In the genomic region with DNA sequence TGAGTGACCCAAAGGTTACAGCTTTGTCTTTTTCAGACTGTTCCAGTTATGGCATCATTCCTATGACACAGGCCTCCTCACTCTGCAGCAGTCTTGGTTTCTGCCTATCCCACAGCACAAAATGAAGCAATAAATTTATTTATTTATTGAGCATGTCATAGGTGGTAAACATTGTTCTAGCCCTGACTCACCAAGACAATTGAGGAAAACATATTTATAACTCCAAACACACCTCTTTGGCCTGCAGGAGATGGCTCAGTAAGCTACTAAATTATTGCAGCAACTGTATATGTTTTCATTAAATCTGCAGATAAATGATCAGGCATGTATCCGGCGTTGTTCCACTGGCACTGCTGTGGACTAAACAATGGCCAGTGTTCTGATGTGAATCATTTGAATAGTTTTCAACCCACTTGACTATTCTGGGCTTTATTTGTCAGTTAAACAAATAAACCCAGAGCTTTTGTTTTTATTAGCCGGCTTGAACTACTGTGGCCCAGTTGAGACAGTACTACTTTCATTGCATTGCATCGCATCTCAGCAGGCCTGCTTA, we compare ENCODE assay signal across 13 cellular contexts.
DNase-seq lines count a peak whose midpoint lies in the region; ATAC-seq and TF ChIP-seq lines count a peak whose summit lies in the region.
"Had no signal": no experiment of that assay in that cellular context is flagged by ENCODE, and none has a peak within 500 bp of the region (broad histone marks: within the 10 kb centered on the region; RNA-seq: fewer than 3 reads in every experiment).

No MANE protein-coding gene starts in this region.

- no peak for TF ChIP-seq POLR2A in HCT116 (IDR thresholded peaks at IDR 0.05; ENCODE audit: borderline replicate concordance, extremely low read depth, insufficient read depth, insufficient read length)

- DNase-seq in HCT116 (ENCODE audit: low read depth, low spot score) (peak; percentile 21), SK-N-SH (no peak), fibroblast of the aortic adventitia (ENCODE audit: low read depth) (peak; percentile 95), superior temporal gyrus (ENCODE audit: extremely low spot score) (peak; percentile 47), glomerular visceral epithelial cell (ENCODE audit: extremely low spot score) (no peak)
- DNase-seq in activated T-cell treated with anti-CD3 and anti-CD28 coated beads, Interleukin-2, amount 50 U/mL, for 48 hours, result no peak
- DNase-seq: activated T-cell treated with anti-CD3 and anti-CD28 coated beads for 4 hours; GF-D8; H9; MV-4-11; stimulated activated CD4-positive, alpha-beta T cell treated with anti-CD3 and anti-CD28 coated beads, Interleukin-1b, Interleukin-23, amount 100 ng/mL, for 48 hours; stimulated activated naive CD8-positive, alpha-beta T cell treated with anti-CD3 and anti-CD28 coated beads, Interleukin-15, Interleukin-2, amounts not matched to agents 100 U/mL and 50 U/mL, for 24 hours had no signal

- no TSS peak for BruUV-seq in HCT116 (replicated peaks; lab: Mats Ljungman, UMichigan)

- TF ChIP-seq CTCF in HCT116 (IDR thresholded peaks at IDR 0.05 in 2 of 3, conservative IDR thresholded peaks at IDR 0.05 in 1 of 3; ENCODE audit: borderline replicate concordance in 1 of 3, insufficient read depth in 1 of 3, low read depth in 2 of 3, low read length in 2 of 3) (no peak), SK-N-SH (IDR thresholded peaks at IDR 0.05) (no peak), fibroblast of the aortic adventitia (IDR thresholded peaks at IDR 0.05; ENCODE audit: insufficient read depth, low read length) (no peak)

- ATAC-seq in HCT116 (no peak), HG02623 (IDR thresholded peaks at IDR 0.05; ENCODE audit: unreplicated experiment) (no peak)
- ATAC-seq: stimulated activated naive CD8-positive, alpha-beta T cell treated with anti-CD3 and anti-CD28 coated beads, Interleukin-15, Interleukin-2, amounts not matched to agents 100 U/mL and 50 U/mL, for 24 hours had no signal

- H3K9me2 ChIP-seq in HCT116 (ENCODE audit: insufficient read depth) (no peaks in the 10 kb centered on the region), SK-N-SH (no peaks in the 10 kb centered on the region)

- TF ChIP-seq RAD21 in HCT116 (IDR thresholded peaks at IDR 0.05; ENCODE audit: low read depth) (no peak), SK-N-SH (IDR thresholded peaks at IDR 0.05; ENCODE audit: low read length) (no peak)

- no peaks in the 10 kb centered on the region for H4K20me1 ChIP-seq in HCT116 (ENCODE audit: insufficient read depth)
- no peaks in the 10 kb centered on the region for H4K20me1 ChIP-seq in SK-N-SH (ENCODE audit: insufficient read depth)

- H2AFZ ChIP-seq in HCT116 (ENCODE audit: low read depth, low read length, poor library complexity, severe bottlenecking) (peak overlapping the region; percentile 4), SK-N-SH (ENCODE audit: low read depth) (no peak overlapping the region)

- RAD21 ChIA-PET in HCT116 (lab: Charles Lee; ENCODE audit: low non-redundant PET in 1 of 2, low total read pairs in 2 of 2, uncharacterized antibody in 2 of 2, unreplicated experiment in 2 of 2), result no interaction called here

- WGBS in SK-N-SH (ENCODE audit: low lambda C conversion rate), result 48% methylated on average over 4 of the region's 4 CpGs

- H3K9ac ChIP-seq in HCT116 (ENCODE audit: low read length), result no peak overlapping the region
- H3K9ac ChIP-seq in SK-N-SH, result peak overlapping the region; percentile 33; the same call in 1 of the 2 replicates

- peaks cover 41% of the 10 kb centered on the region for H3F3A ChIP-seq in SK-N-SH (replicated peaks; ENCODE audit: insufficient read depth)

- POLR2A ChIA-PET in HCT116 (lab: Charles Lee), result no interaction called here
- POLR2A ChIA-PET in SK-N-SH (lab: Yijun Ruan, JAX), result no interaction called here

- intact Hi-C loops in HCT116 (cut with micrococcal nuclease), result no loop called here

- CTCF ChIA-PET in HCT116 (lab: Charles Lee), result interaction anchor here (0.8 kb wide), 1 partner anchor 149 kb away, joined by 3 read pairs; no protein-coding TSS in a partner anchor
- CTCF ChIA-PET in SK-N-SH (lab: Yijun Ruan, JAX), result interaction anchor here (0.6 to 2.4 kb wide), 3 partner anchors 23 to 150 kb away, joined by 3 to 8 read pairs (median 4); no protein-coding TSS in a partner anchor

- peak; percentile 27 to 69; a peak in 2 of 4 replicates for TF ChIP-seq EP300 in SK-N-SH (IDR thresholded peaks at IDR 0.05; ENCODE audit: borderline replicate concordance in 1 of 2, low read depth in 1 of 2, low read length in 1 of 2)

- H3K79me2 ChIP-seq in HCT116 (ENCODE audit: insufficient read depth, low read length), result no peaks in the 10 kb centered on the region
- H3K79me2 ChIP-seq in SK-N-SH (ENCODE audit: insufficient read depth), result no peaks in the 10 kb centered on the region

- H3K27ac ChIP-seq in HCT116 (ENCODE audit: low read depth, low read length) (no peak overlapping the region), SK-N-SH (ENCODE audit: low read depth in 2 of 2, low read length in 1 of 2) (peak overlapping the region in 1 of 2 experiments; percentile 85; a peak in 2 of 4 replicates)

- H3K27me3 ChIP-seq in HCT116 (ENCODE audit: insufficient read depth, low read length), result no peaks in the 10 kb centered on the region
- no peaks in the 10 kb centered on the region for H3K27me3 ChIP-seq in SK-N-SH (ENCODE audit: insufficient read depth)

- H3K4me2 ChIP-seq in HCT116 (ENCODE audit: low read length), result no peak overlapping the region
- H3K4me2 ChIP-seq in SK-N-SH, result peak overlapping the region; percentile 57

- H3K4me1 ChIP-seq in HCT116 (ENCODE audit: control insufficient read depth in 1 of 2, insufficient read depth in 2 of 2, low read length in 2 of 2) (peaks cover 7 to 25% of the 10 kb centered on the region in 2 experiments), SK-N-SH (ENCODE audit: control insufficient read depth in 1 of 2, insufficient read depth in 2 of 2, low read depth in 1 of 2, low read length in 1 of 2) (peaks cover 0 to 40% of the 10 kb centered on the region in 2 experiments; a peak in 3 of 4 replicates)

- no peaks in the 10 kb centered on the region for H3K9me3 ChIP-seq in HCT116 (ENCODE audit: control insufficient read depth in 1 of 2, insufficient read depth in 1 of 2, low read depth in 1 of 2, low read length in 2 of 2)
- no peaks in the 10 kb centered on the region for H3K9me3 ChIP-seq in SK-N-SH

- no peak overlapping the region for H3K4me3 ChIP-seq in HCT116 (replicated peaks in 1 of 2; ENCODE audit: low read depth in 1 of 2, low read length in 2 of 2)
- no peak overlapping the region for H3K4me3 ChIP-seq in SK-N-SH (ENCODE audit: low read depth in 2 of 2, low read length in 1 of 2)
- no peak overlapping the region for H3K4me3 ChIP-seq in fibroblast of the aortic adventitia (ENCODE audit: low read depth, low read length)

- no peaks in the 10 kb centered on the region for H3K36me3 ChIP-seq in HCT116 (ENCODE audit: control insufficient read depth in 1 of 2, insufficient read depth in 2 of 2, low read length in 2 of 2)
- no peaks in the 10 kb centered on the region for H3K36me3 ChIP-seq in SK-N-SH (replicated peaks in 1 of 2; ENCODE audit: control insufficient read depth in 1 of 2, insufficient read depth in 2 of 2, low read length in 1 of 2)

TF ChIP-seq in HCT116, 20 proteins besides CTCF, POLR2A, EP300 and RAD21:
- peak; percentile 40; the same call in 1 of the 2 replicates for TF ChIP-seq CEBPB (IDR thresholded peaks at IDR 0.05; ENCODE audit: low read depth)
- no peak for TF ChIP-seq ZFX (IDR thresholded peaks at IDR 0.05)

TF ChIP-seq in SK-N-SH, 30 proteins besides CTCF, POLR2A, EP300 and RAD21 (continues in another document):
- TF ChIP-seq NFIC (IDR thresholded peaks at IDR 0.05; ENCODE audit: borderline replicate concordance), result peak; percentile 32; the same call in 1 of the 2 replicates
- TF ChIP-seq TEAD4 (IDR thresholded peaks at IDR 0.05; ENCODE audit: borderline replicate concordance, insufficient read depth), result peak; percentile 22; the same call in 1 of the 2 replicates
- no peak for TF ChIP-seq SMC3 (IDR thresholded peaks at IDR 0.05; ENCODE audit: low read depth, low read length)
- TF ChIP-seq, protein P1, sequence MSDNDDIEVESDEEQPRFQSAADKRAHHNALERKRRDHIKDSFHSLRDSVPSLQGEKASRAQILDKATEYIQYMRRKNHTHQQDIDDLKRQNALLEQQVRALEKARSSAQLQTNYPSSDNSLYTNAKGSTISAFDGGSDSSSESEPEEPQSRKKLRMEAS (IDR thresholded peaks at IDR 0.05; ENCODE audit: low read depth), result no peak
- no peak for TF ChIP-seq EZH2phosphoT487 (IDR thresholded peaks at IDR 0.05; ENCODE audit: borderline replicate concordance, low read depth)
- no peak for TF ChIP-seq CHD2 (IDR thresholded peaks at IDR 0.05; ENCODE audit: low read length, partially characterized antibody)
- peak; percentile 46; the same call in 1 of the 2 replicates for TF ChIP-seq FOSL2 (IDR thresholded peaks at IDR 0.05; ENCODE audit: borderline replicate concordance, low read depth)
- TF ChIP-seq, protein P2, sequence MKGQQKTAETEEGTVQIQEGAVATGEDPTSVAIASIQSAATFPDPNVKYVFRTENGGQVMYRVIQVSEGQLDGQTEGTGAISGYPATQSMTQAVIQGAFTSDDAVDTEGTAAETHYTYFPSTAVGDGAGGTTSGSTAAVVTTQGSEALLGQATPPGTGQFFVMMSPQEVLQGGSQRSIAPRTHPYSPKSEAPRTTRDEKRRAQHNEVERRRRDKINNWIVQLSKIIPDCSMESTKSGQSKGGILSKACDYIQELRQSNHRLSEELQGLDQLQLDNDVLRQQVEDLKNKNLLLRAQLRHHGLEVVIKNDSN (IDR thresholded peaks at IDR 0.05; ENCODE audit: borderline replicate concordance, low read depth), result no peak
- no peak for TF ChIP-seq JUND (IDR thresholded peaks at IDR 0.05)
- TF ChIP-seq GATA2 (CRISPR knock-in tag; IDR thresholded peaks at IDR 0.05), result no peak
- peak; percentile 14; the same call in 1 of the 2 replicates for TF ChIP-seq TAF1 (IDR thresholded peaks at IDR 0.05; ENCODE audit: borderline replicate concordance, low read depth, low read length)
- TF ChIP-seq, protein P3, sequence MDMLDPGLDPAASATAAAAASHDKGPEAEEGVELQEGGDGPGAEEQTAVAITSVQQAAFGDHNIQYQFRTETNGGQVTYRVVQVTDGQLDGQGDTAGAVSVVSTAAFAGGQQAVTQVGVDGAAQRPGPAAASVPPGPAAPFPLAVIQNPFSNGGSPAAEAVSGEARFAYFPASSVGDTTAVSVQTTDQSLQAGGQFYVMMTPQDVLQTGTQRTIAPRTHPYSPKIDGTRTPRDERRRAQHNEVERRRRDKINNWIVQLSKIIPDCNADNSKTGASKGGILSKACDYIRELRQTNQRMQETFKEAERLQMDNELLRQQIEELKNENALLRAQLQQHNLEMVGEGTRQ (IDR thresholded peaks at IDR 0.05; ENCODE audit: borderline replicate concordance, low read depth, low read length), result no peak
- TF ChIP-seq MEF2A (IDR thresholded peaks at IDR 0.05; ENCODE audit: borderline replicate concordance, low read depth), result peak; percentile 73
- TF ChIP-seq RXRA (IDR thresholded peaks at IDR 0.05; ENCODE audit: borderline replicate concordance, low read depth), result no peak
- no peak for TF ChIP-seq YY1 (IDR thresholded peaks at IDR 0.05; ENCODE audit: low read depth)
- peak; percentile 79 for TF ChIP-seq TCF12 (IDR thresholded peaks at IDR 0.05)
- TF ChIP-seq NRF1 (IDR thresholded peaks at IDR 0.05; ENCODE audit: low read depth, low read length), result no peak

Comparison
In these comparisons a context has a peak if more than half of its experiments do, and no peak if none do; other contexts are left out.
1. DNase-seq: peak in HCT116 (single experiment), fibroblast of the aortic adventitia (single experiment) and superior temporal gyrus (single experiment); none in SK-N-SH (single experiment), glomerular visceral epithelial cell (single experiment) and activated T-cell treated with anti-CD3 and anti-CD28 coated beads, Interleukin-2, amount 50 U/mL, for 48 hours (0 of 2).